Comparison of ENCODE assay signal across 8 cellular contexts in the genomic region with DNA sequence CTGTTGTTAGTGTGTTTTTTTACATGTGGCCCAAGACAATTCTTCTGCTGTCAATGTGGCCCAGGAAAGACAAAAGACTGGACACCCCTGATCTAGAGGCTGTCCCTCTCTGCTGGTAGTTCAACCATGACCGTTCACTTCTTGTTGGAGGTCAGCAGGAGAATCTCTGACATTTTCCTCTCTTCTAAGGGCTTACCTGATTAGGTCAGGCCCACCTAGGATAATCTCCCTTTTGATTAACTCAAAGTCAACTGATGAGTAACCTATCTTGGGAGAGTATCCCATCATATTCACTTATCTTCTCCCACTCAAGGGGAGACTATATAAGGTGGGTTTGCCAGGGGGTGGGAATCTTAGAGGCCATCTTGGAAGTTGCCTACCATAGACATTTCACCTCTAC.
"Had no signal": no experiment of that assay in that cellular context is flagged by ENCODE, and none has a peak within 500 bp of the region (broad histone marks: within the 10 kb centered on the region; RNA-seq: fewer than 3 reads in every experiment).

No MANE protein-coding gene starts in this region.

- H3K4me3 ChIP-seq: GM12878 had no signal

- DNase-seq: GDM1, GF-D8 had no signal

- FAIRE-seq: G401.6, GM12878, GM12891, GM12892, GM18507, GM19239 had no signal

- ATAC-seq: GM12878 had no signal
